21 cellular contexts compared by ENCODE assay signal in genomic region chr9:135955981-135956797, GRCh38. TPM values are rescaled to one million over a fixed set of nuclear protein-coding genes. Genes with fewer than 3 reads are reported as not detected.
DNase-seq lines count a peak whose midpoint lies in the region; ATAC-seq and TF ChIP-seq lines count a peak whose summit lies in the region.
"Had no signal": no experiment of that assay in that cellular context is flagged by ENCODE, and none has a peak within 500 bp of the region (broad histone marks: within the 10 kb centered on the region; RNA-seq: fewer than 3 reads in every experiment).

No MANE protein-coding gene starts in this region.

- no peak overlapping the region for H3K56ac ChIP-seq in H9 (ENCODE audit: insufficient read length, low read depth, low read length)

- H3K9ac ChIP-seq in H9 (ENCODE audit: extremely low read depth, insufficient read length, low read length), result no peak overlapping the region
- H3K9ac ChIP-seq: KMS-11 had no signal

- H3K79me1 ChIP-seq in H9 (ENCODE audit: insufficient read depth, low read depth, low read length, poor library complexity, severe bottlenecking), result peaks cover 2% of the 10 kb centered on the region

- no peak overlapping the region for H3T11ph ChIP-seq in H9 (ENCODE audit: low read length)

- H2BK20ac ChIP-seq in H9 (ENCODE audit: low read depth, low read length, poor library complexity, severe bottlenecking), result no peak overlapping the region

- H3K79me2 ChIP-seq in H9 (ENCODE audit: insufficient read depth, low read length) (peaks cover 15% of the 10 kb centered on the region; the same call in 1 of the 2 replicates), osteoblast (ENCODE audit: insufficient read depth, low read length) (peaks cover 54% of the 10 kb centered on the region)

- TF ChIP-seq CTCF in H9 (conservative IDR thresholded peaks at IDR 0.05), result no peak
- no peak for TF ChIP-seq CTCF in RWPE2 (IDR thresholded peaks at IDR 0.05; ENCODE audit: poor library complexity, severe bottlenecking)
- no peak for TF ChIP-seq CTCF in endothelial cell (IDR thresholded peaks at IDR 0.05; ENCODE audit: unreplicated experiment)
- TF ChIP-seq CTCF in psoas muscle (IDR thresholded peaks at IDR 0.05), result no peak
- no peak for TF ChIP-seq CTCF in osteoblast (IDR thresholded peaks at IDR 0.05; ENCODE audit: extremely low read depth, low read depth, low read length)
- TF ChIP-seq CTCF in GM13977 (IDR thresholded peaks at IDR 0.05; ENCODE audit: extremely low read depth, insufficient read depth, missing control alignments), result no peak

- no peak overlapping the region for H3K27ac ChIP-seq in H9 (ENCODE audit: insufficient read length, low read depth, low read length)
- H3K27ac ChIP-seq in RWPE2 (ENCODE audit: poor library complexity, severe bottlenecking), result no peak overlapping the region
- peak overlapping the region; percentile 93 for H3K27ac ChIP-seq in psoas muscle
- H3K27ac ChIP-seq in osteoblast (ENCODE audit: low read depth, low read length), result no peak overlapping the region
- H3K27ac ChIP-seq: KMS-11 had no signal

- H3K9me3 Mint-ChIP-seq in H9 (no peaks in the 10 kb centered on the region), endothelial cell (ENCODE audit: unreplicated experiment) (no peaks in the 10 kb centered on the region)
- H3K9me3 Mint-ChIP-seq: HFFc6 had no signal

- no peak overlapping the region for H2BK120ac ChIP-seq in H9 (ENCODE audit: low read depth, low read length, poor library complexity, severe bottlenecking)

- H2AFZ ChIP-seq in H9 (ENCODE audit: low read length), result no peak overlapping the region
- H2AFZ ChIP-seq in osteoblast (ENCODE audit: low read length), result no peak overlapping the region

- no peak overlapping the region for H4K91ac ChIP-seq in H9 (ENCODE audit: insufficient read length, low read depth, low read length)

- H2BK12ac ChIP-seq in H9 (ENCODE audit: insufficient read length, low read depth, low read length), result no peak overlapping the region

- H3K36me3 Mint-ChIP-seq in H9 (ENCODE audit: insufficient read depth in 1 of 3, low read depth in 3 of 3) (peaks cover 9 to 34% (median 34%) of the 10 kb centered on the region in 3 experiments; a peak in 6 of 7 replicates), endothelial cell (ENCODE audit: low read depth, unreplicated experiment) (peaks cover 13% of the 10 kb centered on the region)

- peak overlapping the region in 2 of 3 experiments; percentile 63 to 89; a peak in 5 of 7 replicates for H3K27ac Mint-ChIP-seq in H9
- H3K27ac Mint-ChIP-seq in endothelial cell (ENCODE audit: unreplicated experiment), result no peak overlapping the region
- H3K27ac Mint-ChIP-seq: B cell, HFFc6 had no signal

- no peaks in the 10 kb centered on the region for H3K9me3 ChIP-seq in H9 (ENCODE audit: control insufficient read depth, low read depth, low read length)
- H3K9me3 ChIP-seq in RWPE2 (ENCODE audit: severe bottlenecking), result no peaks in the 10 kb centered on the region
- H3K9me3 ChIP-seq in psoas muscle, result no peaks in the 10 kb centered on the region
- no peaks in the 10 kb centered on the region for H3K9me3 ChIP-seq in osteoblast (ENCODE audit: low read depth, low read length)

- H4K20me1 ChIP-seq in H9 (ENCODE audit: control insufficient read depth, insufficient read depth, insufficient read length) (no peaks in the 10 kb centered on the region), osteoblast (ENCODE audit: insufficient read depth, low read length) (peaks cover 25% of the 10 kb centered on the region)

- H3K4me2 ChIP-seq in H9 (ENCODE audit: insufficient read depth, insufficient read length, low read length), result no peak overlapping the region
- no peak overlapping the region for H3K4me2 ChIP-seq in osteoblast (ENCODE audit: insufficient read depth, low read length)
- H3K4me2 ChIP-seq: KMS-11 had no signal

- peaks cover 32% of the 10 kb centered on the region for H3K36me3 ChIP-seq in RWPE2 (ENCODE audit: low read depth)
- peaks cover 0 to 31% of the 10 kb centered on the region in 2 donors for H3K36me3 ChIP-seq in psoas muscle (ENCODE audit: insufficient read depth in 1 of 2, low read depth in 1 of 2)
- H3K36me3 ChIP-seq in osteoblast (ENCODE audit: insufficient read depth, low read length), result peaks cover 18% of the 10 kb centered on the region

- no peak overlapping the region for H3K4ac ChIP-seq in H9 (ENCODE audit: low read depth, low read length)

- no peaks in the 10 kb centered on the region for H3K27me3 Mint-ChIP-seq in H9 (ENCODE audit: low read depth)
- no peaks in the 10 kb centered on the region for H3K27me3 Mint-ChIP-seq in endothelial cell (ENCODE audit: unreplicated experiment)
- H3K27me3 Mint-ChIP-seq: B cell had no signal

- H4K5ac ChIP-seq in H9 (ENCODE audit: insufficient read length, low read depth, low read length), result no peak overlapping the region

- H3K4me3 ChIP-seq in RWPE2 (ENCODE audit: severe bottlenecking), result no peak overlapping the region
- peak overlapping the region; percentile 96 for H3K4me3 ChIP-seq in psoas muscle
- H3K4me3 ChIP-seq in osteoblast (ENCODE audit: insufficient read depth, low read length), result no peak overlapping the region

- no peak overlapping the region for H3K14ac ChIP-seq in H9 (ENCODE audit: insufficient read depth, low read length)

- H3K23me2 ChIP-seq in H9 (ENCODE audit: insufficient read length, low read depth, low read length, poor library complexity, severe bottlenecking), result peaks cover 5% of the 10 kb centered on the region

- no peak overlapping the region for H2BK15ac ChIP-seq in H9 (ENCODE audit: low read depth, low read length)

- no peak overlapping the region for H3K23ac ChIP-seq in H9 (ENCODE audit: insufficient read length, low read depth, low read length)

- H3K4me3 Mint-ChIP-seq in H9, result no peak overlapping the region
- H3K4me3 Mint-ChIP-seq in endothelial cell (ENCODE audit: unreplicated experiment), result peak overlapping the region; percentile 70
- H3K4me3 Mint-ChIP-seq: B cell, HFFc6 had no signal

- H3K4me1 ChIP-seq in H9 (ENCODE audit: insufficient read depth, low read length) (no peaks in the 10 kb centered on the region; the same call in 1 of the 2 replicates), RWPE2 (ENCODE audit: insufficient read depth, poor library complexity, severe bottlenecking) (peaks cover 18% of the 10 kb centered on the region), psoas muscle (peaks cover 72% of the 10 kb centered on the region), osteoblast (ENCODE audit: insufficient read depth, low read length) (peaks cover 9% of the 10 kb centered on the region)

- no peak overlapping the region for H2AK5ac ChIP-seq in H9 (ENCODE audit: insufficient read length, low read length)

- in situ Hi-C loops in GM13977 (cut with MboI; ENCODE audit: low pct_unique_long_range_greater_than_20kb, low sequenced_read_pairs, unreplicated experiment), result no loop called here

- H2BK5ac ChIP-seq in H9 (ENCODE audit: insufficient read length, low read length), result no peak overlapping the region

- no CpG with 5 or more reads among the region's 31 CpGs for WGBS in H9 (ENCODE audit: extremely low coverage, insufficient read length, low lambda C conversion rate)
- 45 to 64% (median 48%) methylated on average over 31 of the region's 31 CpGs for WGBS in psoas muscle, 3 donors

- no peak for ATAC-seq in RWPE2 (ENCODE audit: low read depth)
- peak in 2 of 4 donors; percentile 9 to 14 for ATAC-seq in psoas muscle
- ATAC-seq in HG03139 (IDR thresholded peaks at IDR 0.05; ENCODE audit: unreplicated experiment), result no peak
- ATAC-seq: PC-3 had no signal

- H3K4me1 Mint-ChIP-seq in H9, result peaks cover 7 to 9% of the 10 kb centered on the region in 2 experiments
- peaks cover 10% of the 10 kb centered on the region for H3K4me1 Mint-ChIP-seq in endothelial cell (ENCODE audit: unreplicated experiment)

- H3K18ac ChIP-seq in H9 (ENCODE audit: insufficient read length, low read depth, low read length), result no peak overlapping the region

- intact Hi-C loops in psoas muscle (cut with DNase I), result loop anchor here in 1 of 2 donors (2.0 kb wide), 1 partner anchor 49 kb away; the partner anchor contains the start of gene CAMSAP1

- H4K8ac ChIP-seq in H9 (replicated peaks; ENCODE audit: insufficient read length, low read depth, low read length), result no peak overlapping the region

- DNase-seq in H9, result no peak
- peak; percentile 57 for DNase-seq in RWPE2 (ENCODE audit: low spot score)
- DNase-seq in endothelial cell (ENCODE audit: low spot score), result no peak
- no peak for DNase-seq in psoas muscle
- no peak for DNase-seq in osteoblast (ENCODE audit: insufficient read length, low spot score, missing footprints)
- no peak for DNase-seq in GM13977 (ENCODE audit: low spot score)
- DNase-seq: ACHN, COR-L47, DMS153, GDM1, GOT3, HFFc6, NCI-H1436, NCI-H1930, NCI-H345, NCI-H526, PC-3, RPMI8226 had no signal

- no peaks in the 10 kb centered on the region for H3K27me3 ChIP-seq in H9 (ENCODE audit: insufficient read depth, low read length)
- no peaks in the 10 kb centered on the region for H3K27me3 ChIP-seq in RWPE2 (ENCODE audit: insufficient read depth, poor library complexity, severe bottlenecking)
- no peaks in the 10 kb centered on the region for H3K27me3 ChIP-seq in psoas muscle (ENCODE audit: insufficient read depth in 3 of 3, low read length in 2 of 3)
- no peaks in the 10 kb centered on the region for H3K27me3 ChIP-seq in osteoblast (ENCODE audit: insufficient read depth, low read length)

RNA-seq across cellular contexts. Expression of gene UBAC1, which starts 5.0 kb away (rescaled TPM):
- 46.3 and 47.5 TPM in 2 replicates for total RNA-seq in H9 (2021)
- total RNA-seq in endothelial cell (ENCODE audit: unreplicated experiment), result 46.8 TPM
- 100 to 1,000 TPM; 140 to 233 (median 174) TPM for total RNA-seq in psoas muscle
- 100 to 1,000 TPM in 2 of 3 donors, 10 to 100 TPM in 1; 71.1 to 261 (median 154) TPM for polyA plus RNA-seq in psoas muscle
- 29.0 and 32.1 TPM in 2 replicates for total RNA-seq in osteoblast

RNA-seq across cellular contexts. Expression of gene CAMSAP1, which starts 48.8 kb away (rescaled TPM):
- total RNA-seq in H9 (2021), result 43.6 and 52.7 TPM in 2 replicates
- total RNA-seq in endothelial cell (ENCODE audit: unreplicated experiment), result 44.7 TPM
- 10 to 100 TPM; 38.0 to 48.5 (median 43.4) TPM for total RNA-seq in psoas muscle
- polyA plus RNA-seq in psoas muscle, result 10 to 100 TPM; 21.3 to 51.5 (median 24.1) TPM
- 22.1 and 26.1 TPM in 2 replicates for total RNA-seq in osteoblast
